ENCODE assay signal across 1 cellular context in genomic region chr16:86941731-86942468, GRCh38.
TF ChIP-seq lines count a peak whose summit lies in the region.

No MANE protein-coding gene starts in this region.

TF ChIP-seq in IMR-90, 13 proteins besides CTCF, POLR2A, EP300 and RAD21:
- TF ChIP-seq CHD1 (IDR thresholded peaks at IDR 0.05; ENCODE audit: low read depth, low read length) = no peak
- no peak for TF ChIP-seq MAFK (IDR thresholded peaks at IDR 0.05; ENCODE audit: low read depth, low read length)
- TF ChIP-seq MAZ (IDR thresholded peaks at IDR 0.05; ENCODE audit: borderline replicate concordance, low read depth, low read length) = no peak
- TF ChIP-seq NFE2L2 (IDR thresholded peaks at IDR 0.05; ENCODE audit: low read depth, low read length) = no peak
- TF ChIP-seq FOS (IDR thresholded peaks at IDR 0.05; ENCODE audit: low read depth, low read length) = no peak
- TF ChIP-seq RFX5 (IDR thresholded peaks at IDR 0.05; ENCODE audit: low read depth, low read length) = no peak
- no peak for TF ChIP-seq RCOR1 (IDR thresholded peaks at IDR 0.05; ENCODE audit: insufficient replicate concordance, low read length)
- TF ChIP-seq MXI1 (IDR thresholded peaks at IDR 0.05; ENCODE audit: borderline replicate concordance, low read depth, low read length) = no peak
- TF ChIP-seq CEBPB (IDR thresholded peaks at IDR 0.05; ENCODE audit: low read depth, low read length) = no peak
- no peak for TF ChIP-seq BHLHE40 (IDR thresholded peaks at IDR 0.05; ENCODE audit: low read depth, low read length)
- no peak for TF ChIP-seq SMC3 (IDR thresholded peaks at IDR 0.05; ENCODE audit: low read depth, low read length)
- TF ChIP-seq, protein P1, sequence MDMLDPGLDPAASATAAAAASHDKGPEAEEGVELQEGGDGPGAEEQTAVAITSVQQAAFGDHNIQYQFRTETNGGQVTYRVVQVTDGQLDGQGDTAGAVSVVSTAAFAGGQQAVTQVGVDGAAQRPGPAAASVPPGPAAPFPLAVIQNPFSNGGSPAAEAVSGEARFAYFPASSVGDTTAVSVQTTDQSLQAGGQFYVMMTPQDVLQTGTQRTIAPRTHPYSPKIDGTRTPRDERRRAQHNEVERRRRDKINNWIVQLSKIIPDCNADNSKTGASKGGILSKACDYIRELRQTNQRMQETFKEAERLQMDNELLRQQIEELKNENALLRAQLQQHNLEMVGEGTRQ (IDR thresholded peaks at IDR 0.05; ENCODE audit: low read depth, low read length) = no peak
- TF ChIP-seq, protein P2, sequence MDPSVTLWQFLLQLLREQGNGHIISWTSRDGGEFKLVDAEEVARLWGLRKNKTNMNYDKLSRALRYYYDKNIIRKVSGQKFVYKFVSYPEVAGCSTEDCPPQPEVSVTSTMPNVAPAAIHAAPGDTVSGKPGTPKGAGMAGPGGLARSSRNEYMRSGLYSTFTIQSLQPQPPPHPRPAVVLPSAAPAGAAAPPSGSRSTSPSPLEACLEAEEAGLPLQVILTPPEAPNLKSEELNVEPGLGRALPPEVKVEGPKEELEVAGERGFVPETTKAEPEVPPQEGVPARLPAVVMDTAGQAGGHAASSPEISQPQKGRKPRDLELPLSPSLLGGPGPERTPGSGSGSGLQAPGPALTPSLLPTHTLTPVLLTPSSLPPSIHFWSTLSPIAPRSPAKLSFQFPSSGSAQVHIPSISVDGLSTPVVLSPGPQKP (IDR thresholded peaks at IDR 0.05; ENCODE audit: borderline replicate concordance, low read depth, low read length) = no peak
